Comparison of ENCODE assay signal across 21 cellular contexts in genomic region chr4:18405054-18405453, GRCh38.
"Had no signal": no experiment of that assay in that cellular context is flagged by ENCODE, and none has a peak within 500 bp of the region (broad histone marks: within the 10 kb centered on the region; RNA-seq: fewer than 3 reads in every experiment).

No MANE protein-coding gene starts in this region.

- H3K9ac ChIP-seq: parathyroid adenoma had no signal

- H3K27ac ChIP-seq: heart left ventricle, parathyroid adenoma, psoas muscle, right lobe of liver, tibial artery, upper lobe of left lung, uterus had no signal

- H3K4me1 ChIP-seq: heart left ventricle, parathyroid adenoma, psoas muscle, right lobe of liver, tibial artery, upper lobe of left lung, uterus had no signal

- DNase-seq: effector CD8-positive, alpha-beta T cell; heart left ventricle; hippocampal formation; left colon; left ventricle myocardium superior; mesenchymal stem cell; midbrain; occipital lobe; psoas muscle; retina; right lobe of liver; stimulated activated CD4-positive, alpha-beta T cell treated with anti-CD3 and anti-CD28 coated beads, Interleukin-4, amount 100 ng/mL, for 1 hour; tibial artery; upper lobe of left lung; uterus had no signal

- H3K36me3 Mint-ChIP-seq: natural killer cell treated with Interleukin-12 subunit alpha and Interleukin-12 subunit beta and Interleukin-15 and Interleukin-18, amount 100 ng/mL, for 72 hours; stimulated activated memory B cell treated with anti-CD40 and anti-IgM and Interleukin-4, amounts not matched to agents 10 μg/mL and 1 μg/mL and 100 μg/mL, for 72 hours had no signal

- H2AFZ ChIP-seq: parathyroid adenoma had no signal

- H3K9me3 Mint-ChIP-seq: stimulated activated memory B cell treated with anti-CD40 and anti-IgM and Interleukin-4, amounts not matched to agents 10 μg/mL and 1 μg/mL and 100 μg/mL, for 72 hours; stimulated activated naive CD8-positive, alpha-beta T cell treated with anti-CD3 and anti-CD28 coated beads, Interleukin-15, Interleukin-2, amounts not matched to agents 100 ng/mL and 50 ng/mL, for 24 hours had no signal

- H3K27me3 Mint-ChIP-seq: natural killer cell treated with Interleukin-12 subunit alpha and Interleukin-12 subunit beta and Interleukin-15 and Interleukin-18, amount 100 ng/mL, for 72 hours; stimulated activated memory B cell treated with anti-CD40 and anti-IgM and Interleukin-4, amounts not matched to agents 10 μg/mL and 1 μg/mL and 100 μg/mL, for 72 hours had no signal

- H3K4me3 Mint-ChIP-seq: natural killer cell treated with Interleukin-12 subunit alpha and Interleukin-12 subunit beta and Interleukin-15 and Interleukin-18, amount 100 ng/mL, for 72 hours; stimulated activated memory B cell treated with anti-CD40 and anti-IgM and Interleukin-4, amounts not matched to agents 10 μg/mL and 1 μg/mL and 100 μg/mL, for 72 hours; stimulated activated naive CD8-positive, alpha-beta T cell treated with anti-CD3 and anti-CD28 coated beads, Interleukin-15, Interleukin-2, amounts not matched to agents 100 ng/mL and 50 ng/mL, for 24 hours had no signal

- ATAC-seq: esophagus mucosa; heart left ventricle; left colon; left ventricle myocardium superior; natural killer cell treated with Interleukin-12 subunit alpha and Interleukin-12 subunit beta and Interleukin-15 and Interleukin-18, amount 100 ng/mL, for 72 hours; psoas muscle; right lobe of liver; stimulated activated memory B cell treated with anti-CD40 and anti-IgM and Interleukin-4, amounts not matched to agents 10 μg/mL and 1 μg/mL and 100 μg/mL, for 72 hours had no signal

- H3K36me3 ChIP-seq: heart left ventricle, right lobe of liver, tibial artery, upper lobe of left lung, uterus had no signal

- H3K27ac Mint-ChIP-seq: natural killer cell treated with Interleukin-12 subunit alpha and Interleukin-12 subunit beta and Interleukin-15 and Interleukin-18, amount 100 ng/mL, for 72 hours; stimulated activated memory B cell treated with anti-CD40 and anti-IgM and Interleukin-4, amounts not matched to agents 10 μg/mL and 1 μg/mL and 100 μg/mL, for 72 hours; stimulated activated naive CD8-positive, alpha-beta T cell treated with anti-CD3 and anti-CD28 coated beads, Interleukin-15, Interleukin-2, amounts not matched to agents 100 ng/mL and 50 ng/mL, for 24 hours had no signal

- H3K9me3 ChIP-seq: heart left ventricle, psoas muscle, right lobe of liver, tibial artery, upper lobe of left lung, uterus had no signal

- H3K79me2 ChIP-seq: parathyroid adenoma had no signal

- H3K4me3 ChIP-seq: heart left ventricle, lung, psoas muscle, right lobe of liver, tibial artery, upper lobe of left lung, uterus had no signal

- H3K4me1 Mint-ChIP-seq: stimulated activated memory B cell treated with anti-CD40 and anti-IgM and Interleukin-4, amounts not matched to agents 10 μg/mL and 1 μg/mL and 100 μg/mL, for 72 hours had no signal

- H3K27me3 ChIP-seq: heart left ventricle, right lobe of liver, tibial artery, upper lobe of left lung, uterus had no signal
